In the genomic region with DNA sequence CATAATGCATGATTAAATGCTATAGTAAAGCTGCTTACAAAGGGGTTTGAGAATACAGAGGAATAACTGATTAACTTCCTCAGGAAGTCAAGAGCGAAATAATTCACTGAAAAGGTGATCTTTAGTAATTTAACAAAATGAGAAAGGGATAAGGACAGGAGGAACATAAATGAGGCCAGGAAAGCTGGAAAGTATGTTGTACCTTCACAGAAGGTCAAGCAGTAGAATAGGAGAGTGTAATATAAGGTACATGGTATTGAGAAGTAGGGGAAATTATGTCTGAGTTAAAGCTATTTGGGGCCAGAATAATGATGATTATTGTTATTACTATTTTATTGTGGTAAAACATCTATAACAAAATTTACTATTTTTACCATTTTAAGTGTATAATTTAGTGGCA, we compare ENCODE assay signal across 14 cellular contexts. TPM values are rescaled to one million over a fixed set of nuclear protein-coding genes. Genes with fewer than 3 reads are reported as not detected.
A peak's percentile ranks its signal among the peaks of the same experiment; 100 is the strongest.
DNase-seq lines count a peak whose midpoint lies in the region; ATAC-seq and TF ChIP-seq lines count a peak whose summit lies in the region.
"Had no signal": no experiment of that assay in that cellular context is flagged by ENCODE, and none has a peak within 500 bp of the region (broad histone marks: within the 10 kb centered on the region; RNA-seq: fewer than 3 reads in every experiment).

No MANE protein-coding gene starts in this region.

- H3K36me3 ChIP-seq in Karpas-422 (ENCODE audit: insufficient read depth, low read length): no peaks in the 10 kb centered on the region

- H3K4me2 ChIP-seq in Karpas-422 (ENCODE audit: low read depth, low read length, poor library complexity, severe bottlenecking): peak overlapping the region; percentile 76

- TF ChIP-seq CTCF in natural killer cell (IDR thresholded peaks at IDR 0.05) (no peak), GM10248 (IDR thresholded peaks at IDR 0.05; ENCODE audit: control extremely low read depth, extremely low read depth, low read depth, missing control alignments) (no peak)

- H2AFZ ChIP-seq in Karpas-422 (ENCODE audit: low read length): no peak overlapping the region

- H3K4me3 Mint-ChIP-seq in natural killer cell treated with Interleukin-12 subunit alpha and Interleukin-12 subunit beta and Interleukin-15 and Interleukin-18, amount 100 ng/mL, for 72 hours: peak overlapping the region; percentile 68
- H3K4me3 Mint-ChIP-seq in natural killer cell: no peak overlapping the region
- peak overlapping the region; percentile 15 for H3K4me3 Mint-ChIP-seq in activated T-helper 2 cell treated with anti-CD3 and anti-CD28 coated beads, Interferon-gamma antibody, Interleukin-2, Interleukin-4, amounts not matched to agents 10 μg/mL and 5 μg/mL and 100 μg/mL, durations not matched to agents 14 hours and 24 hours and 36 hours (ENCODE audit: low read depth)
- H3K4me3 Mint-ChIP-seq in stimulated activated naive CD8-positive, alpha-beta T cell treated with anti-CD3 and anti-CD28 coated beads, Interleukin-15, amount 100 ng/mL, for 72 hours: peak overlapping the region in 1 of 2 donors; percentile 83
- H3K4me3 Mint-ChIP-seq: CD8-positive, alpha-beta T cell had no signal

- H3K9me2 ChIP-seq in Karpas-422 (replicated peaks; ENCODE audit: insufficient read depth, low read length): no peaks in the 10 kb centered on the region

- intact Hi-C loops in natural killer cell (cut with micrococcal nuclease): no loop called here
- intact Hi-C loops in activated T-helper 2 cell treated with anti-CD3 and anti-CD28 coated beads, Interferon-gamma antibody, Interleukin-2, Interleukin-4, amounts not matched to agents 10 μg/mL and 5 μg/mL and 100 μg/mL, durations not matched to agents 14 hours and 24 hours and 36 hours (cut with micrococcal nuclease): loop anchor here (1.0 to 5.0 kb wide), 7 partner anchors 18 to 330 kb away; no protein-coding TSS in a partner anchor

- H4K20me1 ChIP-seq in Karpas-422 (ENCODE audit: insufficient read depth, low read depth, low read length): no peaks in the 10 kb centered on the region

- H3K9ac ChIP-seq in Karpas-422 (ENCODE audit: low read length): 0 out of 2 replicates have a peak overlapping the region, but pooled peaks have one; percentile 26

- ATAC-seq in natural killer cell treated with Interleukin-12 subunit alpha and Interleukin-12 subunit beta and Interleukin-15 and Interleukin-18, amount 100 ng/mL, for 72 hours: no peak
- no peak for ATAC-seq in natural killer cell
- ATAC-seq in stimulated activated naive CD8-positive, alpha-beta T cell treated with anti-CD3 and anti-CD28 coated beads, Interleukin-15, amount 100 ng/mL, for 72 hours: no peak
- ATAC-seq: CD8-positive, alpha-beta T cell; HepG2 had no signal

- H3K27me3 ChIP-seq in Karpas-422 (ENCODE audit: low read length): no peaks in the 10 kb centered on the region

- H3K27ac ChIP-seq in Karpas-422 (ENCODE audit: low read length): peak overlapping the region; percentile 80

- H3K27ac Mint-ChIP-seq in natural killer cell treated with Interleukin-12 subunit alpha and Interleukin-12 subunit beta and Interleukin-15 and Interleukin-18, amount 100 ng/mL, for 72 hours: peak overlapping the region; percentile 56 to 81
- no peak overlapping the region for H3K27ac Mint-ChIP-seq in natural killer cell
- H3K27ac Mint-ChIP-seq in activated T-helper 2 cell treated with anti-CD3 and anti-CD28 coated beads, Interferon-gamma antibody, Interleukin-2, Interleukin-4, amounts not matched to agents 10 μg/mL and 5 μg/mL and 100 μg/mL, durations not matched to agents 14 hours and 24 hours and 36 hours: peak overlapping the region; percentile 62
- H3K27ac Mint-ChIP-seq in stimulated activated naive CD8-positive, alpha-beta T cell treated with anti-CD3 and anti-CD28 coated beads, Interleukin-15, amount 100 ng/mL, for 72 hours: peak overlapping the region; percentile 37 to 98

- no peaks in the 10 kb centered on the region for H3K27me3 Mint-ChIP-seq in natural killer cell treated with Interleukin-12 subunit alpha and Interleukin-12 subunit beta and Interleukin-15 and Interleukin-18, amount 100 ng/mL, for 72 hours
- H3K27me3 Mint-ChIP-seq in natural killer cell (ENCODE audit: low read depth in 2 of 2): no peaks in the 10 kb centered on the region
- H3K27me3 Mint-ChIP-seq in activated T-helper 2 cell treated with anti-CD3 and anti-CD28 coated beads, Interferon-gamma antibody, Interleukin-2, Interleukin-4, amounts not matched to agents 10 μg/mL and 5 μg/mL and 100 μg/mL, durations not matched to agents 14 hours and 24 hours and 36 hours (ENCODE audit: low read depth): no peaks in the 10 kb centered on the region
- no peaks in the 10 kb centered on the region for H3K27me3 Mint-ChIP-seq in stimulated activated naive CD8-positive, alpha-beta T cell treated with anti-CD3 and anti-CD28 coated beads, Interleukin-15, amount 100 ng/mL, for 72 hours

- peak overlapping the region; percentile 51 for H3K4me3 ChIP-seq in Karpas-422 (ENCODE audit: low read length)

- no peaks in the 10 kb centered on the region for H3K9me3 ChIP-seq in Karpas-422 (ENCODE audit: low read length)

- CTCF ChIA-PET in GM10248 (lab: Yijun Ruan, JAX): interaction anchor here (1.4 to 6.0 kb wide), 3 partner anchors 11 to 18 kb away, joined by 6 to 49 read pairs (median 8); no protein-coding TSS in a partner anchor

- DNase-seq in natural killer cell treated with Interleukin-12 subunit alpha and Interleukin-12 subunit beta and Interleukin-15 and Interleukin-18, amount 100 ng/mL, for 72 hours (ENCODE audit: low spot score): no peak
- DNase-seq in natural killer cell (no peak), Karpas-422 (no peak), NCI-H187 treated with DMSO at 0.1 percent for 48 hours (lab: John Stamatoyannopoulos, UW) (no peak), GM10248 (ENCODE audit: extremely low spot score) (no peak)
- DNase-seq in activated T-helper 2 cell treated with anti-CD3 and anti-CD28 coated beads, Interferon-gamma antibody, Interleukin-2, Interleukin-4, amounts not matched to agents 10 μg/mL and 5 μg/mL and 100 μg/mL, durations not matched to agents 14 hours and 24 hours and 36 hours (ENCODE audit: low spot score): no peak
- no peak for DNase-seq in stimulated activated naive CD8-positive, alpha-beta T cell treated with anti-CD3 and anti-CD28 coated beads, Interleukin-15, amount 100 ng/mL, for 72 hours
- DNase-seq: CD8-positive, alpha-beta T cell; DND-41; GF-D8; Kasumi-1; NCI-H2029; NCI-H2171 treated with DMSO at 0.1 percent for 48 hours had no signal

- POLR2A ChIA-PET in GM10248 (lab: Yijun Ruan, JAX): interaction anchor here (1.4 kb wide), 1 partner anchor 19 kb away, joined by 4 read pairs; the partner anchor contains the start of gene GOLM2

- H3K4me1 Mint-ChIP-seq in natural killer cell treated with Interleukin-12 subunit alpha and Interleukin-12 subunit beta and Interleukin-15 and Interleukin-18, amount 100 ng/mL, for 72 hours (ENCODE audit: low read depth in 2 of 2): peaks cover 31 to 34% of the 10 kb centered on the region in 2 donors
- peaks cover 7 to 36% of the 10 kb centered on the region in 2 donors for H3K4me1 Mint-ChIP-seq in natural killer cell
- peaks cover 43% of the 10 kb centered on the region for H3K4me1 Mint-ChIP-seq in activated T-helper 2 cell treated with anti-CD3 and anti-CD28 coated beads, Interferon-gamma antibody, Interleukin-2, Interleukin-4, amounts not matched to agents 10 μg/mL and 5 μg/mL and 100 μg/mL, durations not matched to agents 14 hours and 24 hours and 36 hours (ENCODE audit: low read depth)
- peaks cover 45% of the 10 kb centered on the region for H3K4me1 Mint-ChIP-seq in stimulated activated naive CD8-positive, alpha-beta T cell treated with anti-CD3 and anti-CD28 coated beads, Interleukin-15, amount 100 ng/mL, for 72 hours

- H3K9me3 Mint-ChIP-seq in natural killer cell treated with Interleukin-12 subunit alpha and Interleukin-12 subunit beta and Interleukin-15 and Interleukin-18, amount 100 ng/mL, for 72 hours: no peaks in the 10 kb centered on the region
- no peaks in the 10 kb centered on the region for H3K9me3 Mint-ChIP-seq in natural killer cell
- no peaks in the 10 kb centered on the region for H3K9me3 Mint-ChIP-seq in activated T-helper 2 cell treated with anti-CD3 and anti-CD28 coated beads, Interferon-gamma antibody, Interleukin-2, Interleukin-4, amounts not matched to agents 10 μg/mL and 5 μg/mL and 100 μg/mL, durations not matched to agents 14 hours and 24 hours and 36 hours
- H3K9me3 Mint-ChIP-seq in stimulated activated naive CD8-positive, alpha-beta T cell treated with anti-CD3 and anti-CD28 coated beads, Interleukin-15, amount 100 ng/mL, for 72 hours: no peaks in the 10 kb centered on the region
- H3K9me3 Mint-ChIP-seq: CD8-positive, alpha-beta T cell had no signal

- peaks cover 95% of the 10 kb centered on the region for H3K79me2 ChIP-seq in Karpas-422 (ENCODE audit: low read length)

- peaks cover 49% of the 10 kb centered on the region for H3K4me1 ChIP-seq in Karpas-422 (ENCODE audit: low read length)

- H3K36me3 Mint-ChIP-seq in natural killer cell treated with Interleukin-12 subunit alpha and Interleukin-12 subunit beta and Interleukin-15 and Interleukin-18, amount 100 ng/mL, for 72 hours: no peaks in the 10 kb centered on the region
- H3K36me3 Mint-ChIP-seq in natural killer cell: no peaks in the 10 kb centered on the region
- H3K36me3 Mint-ChIP-seq in activated T-helper 2 cell treated with anti-CD3 and anti-CD28 coated beads, Interferon-gamma antibody, Interleukin-2, Interleukin-4, amounts not matched to agents 10 μg/mL and 5 μg/mL and 100 μg/mL, durations not matched to agents 14 hours and 24 hours and 36 hours (ENCODE audit: low read depth): peaks cover 19% of the 10 kb centered on the region

RNA-seq across cellular contexts. Expression of gene GOLM2, which starts 19.2 kb away (rescaled TPM):
- 10 to 100 TPM; 45.1 to 63.1 TPM for total RNA-seq in natural killer cell treated with Interleukin-12 subunit alpha and Interleukin-12 subunit beta and Interleukin-15 and Interleukin-18, amount 100 ng/mL, for 72 hours
- total RNA-seq in natural killer cell: 10 to 100 TPM; 53.1 to 68.0 (median 63.3) TPM
- 103 and 109 TPM in 2 replicates for total RNA-seq in Karpas-422 (2014; rRNA removed; shearing (Covaris generic); ENCODE audit: low replicate concordance)
- total RNA-seq in activated T-helper 2 cell treated with anti-CD3 and anti-CD28 coated beads, Interferon-gamma antibody, Interleukin-2, Interleukin-4, amounts not matched to agents 10 μg/mL and 5 μg/mL and 100 μg/mL, durations not matched to agents 14 hours and 24 hours and 36 hours: 43.6 and 46.5 TPM in 2 replicates

Comparison
In these comparisons a context has a peak if more than half of its experiments do, and no peak if none do; other contexts are left out.
1. H3K27ac Mint-ChIP-seq: peak in natural killer cell treated with Interleukin-12 subunit alpha and Interleukin-12 subunit beta and Interleukin-15 and Interleukin-18, amount 100 ng/mL, for 72 hours (2 of 2), activated T-helper 2 cell treated with anti-CD3 and anti-CD28 coated beads, Interferon-gamma antibody, Interleukin-2, Interleukin-4, amounts not matched to agents 10 μg/mL and 5 μg/mL and 100 μg/mL, durations not matched to agents 14 hours and 24 hours and 36 hours (single experiment) and stimulated activated naive CD8-positive, alpha-beta T cell treated with anti-CD3 and anti-CD28 coated beads, Interleukin-15, amount 100 ng/mL, for 72 hours (2 of 2); none in natural killer cell (0 of 2).